8 cellular contexts compared by ENCODE assay signal in the genomic region with DNA sequence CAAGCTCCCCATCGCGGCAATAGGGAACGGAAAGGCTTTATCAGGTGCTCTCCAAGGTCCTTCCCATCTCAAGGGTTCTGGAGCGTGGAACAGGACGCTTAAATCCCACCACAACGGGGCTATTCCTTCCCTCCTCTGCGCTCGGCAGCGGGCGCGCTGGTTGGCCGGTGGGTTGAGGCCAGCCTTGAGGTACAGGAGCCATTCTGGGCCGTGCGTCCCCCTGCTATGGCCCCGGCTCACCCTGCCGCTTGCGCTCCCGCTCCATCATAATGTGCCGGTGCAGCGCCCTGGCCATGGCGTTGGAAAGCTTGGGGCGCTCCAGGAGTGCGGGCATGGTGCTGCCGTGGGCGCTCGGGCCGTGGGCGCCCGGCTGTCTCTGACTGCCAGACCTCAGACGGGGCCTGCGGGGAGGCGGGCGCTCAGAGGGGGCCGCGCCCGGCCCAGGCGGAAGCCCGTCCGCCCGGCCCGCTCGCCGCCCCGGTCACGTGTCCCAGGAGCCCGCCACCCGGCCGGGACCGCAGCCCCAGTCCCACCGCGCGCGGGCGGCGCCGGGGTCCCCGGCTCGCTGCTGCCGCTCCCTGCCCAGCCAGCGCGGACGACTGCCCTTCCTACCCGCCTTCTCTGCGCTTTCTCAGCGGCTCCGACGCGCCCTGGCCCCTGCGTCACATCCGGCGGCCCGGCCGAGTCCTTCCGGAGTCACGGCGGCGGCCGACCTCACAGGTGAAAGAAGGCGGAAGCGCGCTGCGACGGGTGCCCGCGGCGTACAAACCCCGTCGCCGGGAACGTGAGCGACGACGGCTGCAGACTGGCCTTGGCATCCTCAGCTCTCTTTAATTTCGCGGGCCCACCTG. TPM values are rescaled to one million over a fixed set of nuclear protein-coding genes. Genes with fewer than 3 reads are reported as not detected.
A peak's percentile ranks its signal among the peaks of the same experiment; 100 is the strongest.
DNase-seq lines count a peak whose midpoint lies in the region; ATAC-seq and TF ChIP-seq lines count a peak whose summit lies in the region.

A gene with protein sequence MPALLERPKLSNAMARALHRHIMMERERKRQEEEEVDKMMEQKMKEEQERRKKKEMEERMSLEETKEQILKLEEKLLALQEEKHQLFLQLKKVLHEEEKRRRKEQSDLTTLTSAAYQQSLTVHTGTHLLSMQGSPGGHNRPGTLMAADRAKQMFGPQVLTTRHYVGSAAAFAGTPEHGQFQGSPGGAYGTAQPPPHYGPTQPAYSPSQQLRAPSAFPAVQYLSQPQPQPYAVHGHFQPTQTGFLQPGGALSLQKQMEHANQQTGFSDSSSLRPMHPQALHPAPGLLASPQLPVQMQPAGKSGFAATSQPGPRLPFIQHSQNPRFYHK (minus strand): TSS at position 642 of the 851 bp plus-strand sequence. CDS start 308 bp downstream, at position 334.

- H3K27me3 Mint-ChIP-seq in activated CD4-positive, alpha-beta T cell treated with anti-CD3 and anti-CD28 coated beads, Interleukin-2, amount 10 ng/mL, durations not matched to agents 7 days and 5 days, result no peaks in the 10 kb centered on the region

- H3K9me3 ChIP-seq in colonic mucosa, result no peaks in the 10 kb centered on the region

- peaks cover 16% of the 10 kb centered on the region for H3K4me1 ChIP-seq in colonic mucosa

- intact Hi-C loops in colonic mucosa (cut with DNase I), result no loop called here

- H3K9ac ChIP-seq in colonic mucosa (ENCODE audit: low read depth in 2 of 2, low read length in 2 of 2), result peak within 1 kb of the TSS; percentile 92

- H3K4me3 ChIP-seq in colonic mucosa, result peak within 1 kb of the TSS; percentile 98

- peaks cover 26% of the 10 kb centered on the region for H3K36me3 ChIP-seq in colonic mucosa

- no peaks in the 10 kb centered on the region for H3K27me3 ChIP-seq in colonic mucosa
- H3K27me3 ChIP-seq in layer of hippocampus (ENCODE audit: control insufficient read depth, insufficient read depth, low read length), result no peaks in the 10 kb centered on the region

- H3K4me3 Mint-ChIP-seq in activated CD4-positive, alpha-beta T cell treated with anti-CD3 and anti-CD28 coated beads, Interleukin-2, amount 10 ng/mL, durations not matched to agents 7 days and 5 days, result peak within 1 kb of the TSS; percentile 90

- TF ChIP-seq CTCF in colonic mucosa (IDR thresholded peaks at IDR 0.05), result no peak

- peak within 1 kb of the TSS; percentile 92 for H3K27ac ChIP-seq in colonic mucosa
- peak within 1 kb of the TSS; percentile 93 for H3K27ac ChIP-seq in layer of hippocampus (ENCODE audit: low read depth, low read length)

- CTCF ChIA-PET in activated CD4-positive, alpha-beta T cell treated with anti-CD3 and anti-CD28 coated beads, Interleukin-2, amount 10 ng/mL, durations not matched to agents 7 days and 5 days (lab: Charles Lee), result interaction anchor here (1.0 to 2.2 kb wide), 3 partner anchors 10 to 246 kb away, joined by 3 to 11 read pairs (median 4); no protein-coding TSS in a partner anchor

- peaks cover 54% of the 10 kb centered on the region for H3K36me3 Mint-ChIP-seq in activated CD4-positive, alpha-beta T cell treated with anti-CD3 and anti-CD28 coated beads, Interleukin-2, amount 10 ng/mL, durations not matched to agents 7 days and 5 days (ENCODE audit: low read depth)

- ATAC-seq in GM18909 (IDR thresholded peaks at IDR 0.05; ENCODE audit: poor library complexity, unreplicated experiment) (peak; percentile 76), HG03159 (IDR thresholded peaks at IDR 0.05; ENCODE audit: unreplicated experiment) (peak; percentile 58)

- DNase-seq in AG08395 (ENCODE audit: low spot score), result peak; percentile 87
- peak; percentile 81 for DNase-seq in NCI-H460 (ENCODE audit: extremely low read depth, low read depth)
- DNase-seq in activated CD4-positive, alpha-beta T cell treated with anti-CD3 and anti-CD28 coated beads, Interleukin-2, amount 10 ng/mL, durations not matched to agents 7 days and 5 days, result peak; percentile 94
- peak; percentile 94 for DNase-seq in colonic mucosa
- peak; percentile 70 to 86 for DNase-seq in stimulated activated CD4-positive, alpha-beta T cell treated with anti-CD3 and anti-CD28 coated beads, Interleukin-1b, Interleukin-23, amount 100 ng/mL, for 1 hour (ENCODE audit: low read depth in 2 of 2)

- POLR2A ChIA-PET in activated CD4-positive, alpha-beta T cell treated with anti-CD3 and anti-CD28 coated beads, Interleukin-2, amount 10 ng/mL, durations not matched to agents 7 days and 5 days (lab: Charles Lee), result interaction anchor here (0.6 to 1.3 kb wide), 2 partner anchors 14 to 32 kb away, joined by 3 to 6 read pairs; a partner anchor contains a TSS

- H3K27ac Mint-ChIP-seq in activated CD4-positive, alpha-beta T cell treated with anti-CD3 and anti-CD28 coated beads, Interleukin-2, amount 10 ng/mL, durations not matched to agents 7 days and 5 days, result peak within 1 kb of the TSS; percentile 94

- H3K9me3 Mint-ChIP-seq in activated CD4-positive, alpha-beta T cell treated with anti-CD3 and anti-CD28 coated beads, Interleukin-2, amount 10 ng/mL, durations not matched to agents 7 days and 5 days, result no peaks in the 10 kb centered on the region

- peaks cover 48% of the 10 kb centered on the region for H3K4me1 Mint-ChIP-seq in activated CD4-positive, alpha-beta T cell treated with anti-CD3 and anti-CD28 coated beads, Interleukin-2, amount 10 ng/mL, durations not matched to agents 7 days and 5 days

RNA-seq across cellular contexts. Expression of the gene that starts here (rescaled TPM):
- total RNA-seq in NCI-H460 (2014; rRNA removed; shearing (Covaris generic)), result 63.3 and 64.2 TPM in 2 replicates
- polyA plus RNA-seq in NCI-H460 (2014; cell fraction: nucleus; rRNA removed), result 143 and 164 TPM in 2 replicates
- 100 to 1,000 TPM in 1 of 2 experiments, 10 to 100 TPM in 1; 85.9 to 105 TPM for total RNA-seq in activated CD4-positive, alpha-beta T cell treated with anti-CD3 and anti-CD28 coated beads, Interleukin-2, amount 10 ng/mL, durations not matched to agents 7 days and 5 days
- 10 to 100 TPM; 53.8 to 85.7 TPM for total RNA-seq in colonic mucosa

Comparison
In these comparisons a context has a peak if more than half of its experiments do, and no peak if none do; other contexts are left out.
1. Peak in every context shown above with its lines: DNase-seq, ATAC-seq, H3K4me3 ChIP-seq and H3K27ac ChIP-seq.